In genomic region chr3:69998759-69999158, GRCh38 we compare ENCODE assay signal across 10 cellular contexts. TPM values are rescaled to one million over a fixed set of nuclear protein-coding genes. Genes with fewer than 3 reads are reported as not detected.
DNase-seq lines count a peak whose midpoint lies in the region; ATAC-seq and TF ChIP-seq lines count a peak whose summit lies in the region.
"Had no signal": no experiment of that assay in that cellular context is flagged by ENCODE, and none has a peak within 500 bp of the region (broad histone marks: within the 10 kb centered on the region; RNA-seq: fewer than 3 reads in every experiment).

No MANE protein-coding gene starts in this region.

- no peak overlapping the region for H3K4me3 Mint-ChIP-seq in WTC11
- H3K4me3 Mint-ChIP-seq in activated T-cell treated with anti-CD3 and anti-CD28 coated beads, Interleukin-2, amount 50 U/mL, for 72 hours: no peak overlapping the region

- H3K27ac Mint-ChIP-seq in WTC11: peak overlapping the region; percentile 71
- H3K27ac Mint-ChIP-seq in activated T-cell treated with anti-CD3 and anti-CD28 coated beads, Interleukin-2, amount 50 U/mL, for 72 hours: no peak overlapping the region

- H2AFZ ChIP-seq in smooth muscle cell (ENCODE audit: low read depth): peak overlapping the region; percentile 16
- H2AFZ ChIP-seq: parathyroid adenoma had no signal

- H3K79me2 ChIP-seq in smooth muscle cell (ENCODE audit: low read depth): no peaks in the 10 kb centered on the region
- H3K79me2 ChIP-seq: parathyroid adenoma had no signal

- H3K4me1 Mint-ChIP-seq in WTC11: peaks cover 34% of the 10 kb centered on the region
- H3K4me1 Mint-ChIP-seq in activated T-cell treated with anti-CD3 and anti-CD28 coated beads, Interleukin-2, amount 50 U/mL, for 72 hours (ENCODE audit: low read depth): no peaks in the 10 kb centered on the region

- ATAC-seq in WTC11: peak; percentile 69
- ATAC-seq in right cardiac atrium: peak; percentile 25 to 29
- no peak for ATAC-seq in HG03025 (IDR thresholded peaks at IDR 0.05; ENCODE audit: low FRiP score, unreplicated experiment)
- ATAC-seq in activated T-cell treated with anti-CD3 and anti-CD28 coated beads, Interleukin-2, amount 50 U/mL, for 72 hours (replicated peaks in 1 of 2): no peak
- ATAC-seq in HG03196 (IDR thresholded peaks at IDR 0.05; ENCODE audit: unreplicated experiment): no peak

- CTCF ChIA-PET in WTC11 (lab: Charles Lee): no interaction called here

- H3K9me3 Mint-ChIP-seq in WTC11: no peaks in the 10 kb centered on the region
- H3K9me3 Mint-ChIP-seq in activated T-cell treated with anti-CD3 and anti-CD28 coated beads, Interleukin-2, amount 50 U/mL, for 72 hours: peaks cover 0 to 4% of the 10 kb centered on the region in 2 donors

- no peak overlapping the region for H3K27ac ChIP-seq in right cardiac atrium (ENCODE audit: low read length)
- no peak overlapping the region for H3K27ac ChIP-seq in smooth muscle cell (ENCODE audit: low read depth)
- H3K27ac ChIP-seq: parathyroid adenoma had no signal

- peak overlapping the region; percentile 59 for H3K4me3 ChIP-seq in right cardiac atrium (ENCODE audit: low read length)
- H3K4me3 ChIP-seq in smooth muscle cell: no peak overlapping the region

- H3K27me3 ChIP-seq in right cardiac atrium (ENCODE audit: control insufficient read depth, insufficient read depth): no peaks in the 10 kb centered on the region
- no peaks in the 10 kb centered on the region for H3K27me3 ChIP-seq in smooth muscle cell (ENCODE audit: low read depth)

- peak; percentile 5 for DNase-seq in ELR (ENCODE audit: low read depth)
- no peak for DNase-seq in WTC11 (ENCODE audit: low spot score)
- no peak for DNase-seq in right cardiac atrium
- no peak for DNase-seq in smooth muscle cell (lab: John Stamatoyannopoulos, UW; ENCODE audit: unreplicated experiment)
- DNase-seq in mesenteric fat pad (ENCODE audit: low spot score): no peak
- no peak for DNase-seq in activated T-cell treated with anti-CD3 and anti-CD28 coated beads, Interleukin-2, amount 50 U/mL, for 72 hours

- no peaks in the 10 kb centered on the region for H4K20me1 ChIP-seq in smooth muscle cell (ENCODE audit: low read depth)

- H3F3A ChIP-seq in smooth muscle cell (ENCODE audit: low read depth): no peaks in the 10 kb centered on the region

- TF ChIP-seq CTCF in WTC11 (IDR thresholded peaks at IDR 0.05) (no peak), smooth muscle cell (IDR thresholded peaks at IDR 0.05; ENCODE audit: borderline replicate concordance, insufficient read depth, poor library complexity, severe bottlenecking) (no peak)

- H3K9ac ChIP-seq in smooth muscle cell (ENCODE audit: low read depth): no peak overlapping the region
- H3K9ac ChIP-seq: parathyroid adenoma had no signal

- WGBS in right cardiac atrium: 48% methylated on average over 3 of the region's 3 CpGs
- 50% methylated on average over 3 of the region's 3 CpGs for WGBS in smooth muscle cell (ENCODE audit: low lambda C conversion rate)

- H3K4me1 ChIP-seq in right cardiac atrium (ENCODE audit: control insufficient read depth, insufficient read depth, low read length) (no peaks in the 10 kb centered on the region), smooth muscle cell (ENCODE audit: low read depth) (peaks cover 5% of the 10 kb centered on the region)
- H3K4me1 ChIP-seq: parathyroid adenoma had no signal

- H3K9me3 ChIP-seq in right cardiac atrium (ENCODE audit: control insufficient read depth, low read length) (no peaks in the 10 kb centered on the region), smooth muscle cell (replicated peaks; ENCODE audit: low read depth) (no peaks in the 10 kb centered on the region)

- H3K27me3 Mint-ChIP-seq in WTC11 (ENCODE audit: low read depth): no peaks in the 10 kb centered on the region
- no peaks in the 10 kb centered on the region for H3K27me3 Mint-ChIP-seq in activated T-cell treated with anti-CD3 and anti-CD28 coated beads, Interleukin-2, amount 50 U/mL, for 72 hours (ENCODE audit: low read depth)

- H3K36me3 Mint-ChIP-seq in WTC11: no peaks in the 10 kb centered on the region
- H3K36me3 Mint-ChIP-seq in activated T-cell treated with anti-CD3 and anti-CD28 coated beads, Interleukin-2, amount 50 U/mL, for 72 hours (ENCODE audit: insufficient read depth in 2 of 2): no peaks in the 10 kb centered on the region

- intact Hi-C loops in right cardiac atrium (cut with DNase I): no loop called here

- H3K36me3 ChIP-seq in smooth muscle cell (ENCODE audit: low read depth): no peaks in the 10 kb centered on the region

- POLR2A ChIA-PET in WTC11 (lab: Charles Lee): interaction anchor here (0.6 kb wide), 1 partner anchor 359 kb away, joined by 3 read pairs; no protein-coding TSS in a partner anchor

- H3K4me2 ChIP-seq in smooth muscle cell: peak overlapping the region; percentile 7

TF ChIP-seq in WTC11, 78 proteins besides CTCF, POLR2A, EP300 and RAD21:
- TF ChIP-seq PRRX2 (CRISPR knock-in tag; IDR thresholded peaks at IDR 0.05) (no peak), ZNF121 (CRISPR knock-in tag; IDR thresholded peaks at IDR 0.05) (peak; percentile 75)
TF ChIP-seq in WTC11: peak in this region for 1.

RNA-seq across cellular contexts. Expression of gene SAMMSON, which starts 0.8 kb away (rescaled TPM):
- total RNA-seq in WTC11 (2021): 0.11 to 0.13 TPM (median 0.11 TPM) in 3 replicates
- not detected for total RNA-seq in right cardiac atrium
- polyA plus RNA-seq in right cardiac atrium: not detected
- not detected in 2 replicates for total RNA-seq in smooth muscle cell
- polyA plus RNA-seq in smooth muscle cell: not detected in 2 replicates
- not detected for total RNA-seq in mesenteric fat pad
- total RNA-seq in activated T-cell treated with anti-CD3 and anti-CD28 coated beads, Interleukin-2, amount 50 U/mL, for 72 hours: not detected
- total RNA-seq: activated CD8-positive, alpha-beta memory T cell treated with anti-CD3 and anti-CD28 coated beads for 36 hours had no signal

Comparison
In these comparisons a context has a peak if more than half of its experiments do, and no peak if none do; other contexts are left out.
1. ATAC-seq: peak in WTC11 (single experiment) and right cardiac atrium (2 of 2); none in HG03025 (single experiment), activated T-cell treated with anti-CD3 and anti-CD28 coated beads, Interleukin-2, amount 50 U/mL, for 72 hours (0 of 2) and HG03196 (single experiment).